Comparison of ENCODE assay signal across 1 cellular context in genomic region chr5:8807636-8808035, GRCh38.
TF ChIP-seq lines count a peak whose summit lies in the region.

No MANE protein-coding gene starts in this region.

TF ChIP-seq in GM23338, 12 proteins besides CTCF, POLR2A, EP300 and RAD21 (continued from another document):
- TF ChIP-seq ZNF462 (CRISPR knock-in tag; IDR thresholded peaks at IDR 0.05) (no peak), ETS1 (IDR thresholded peaks at IDR 0.05) (no peak), EZH2phosphoT487 (IDR thresholded peaks at IDR 0.05; ENCODE audit: unreplicated experiment) (no peak), REST (IDR thresholded peaks at IDR 0.05; ENCODE audit: unreplicated experiment) (no peak), CREB1 (CRISPR knock-in tag; IDR thresholded peaks at IDR 0.05; ENCODE audit: low read depth) (no peak), ZNF114 (CRISPR knock-in tag; IDR thresholded peaks at IDR 0.05) (no peak), JUNB (IDR thresholded peaks at IDR 0.05; ENCODE audit: unreplicated experiment) (no peak), POLR2AphosphoS5 (IDR thresholded peaks at IDR 0.05; ENCODE audit: low read depth) (no peak)
